19 cellular contexts compared by ENCODE assay signal in the genomic region with DNA sequence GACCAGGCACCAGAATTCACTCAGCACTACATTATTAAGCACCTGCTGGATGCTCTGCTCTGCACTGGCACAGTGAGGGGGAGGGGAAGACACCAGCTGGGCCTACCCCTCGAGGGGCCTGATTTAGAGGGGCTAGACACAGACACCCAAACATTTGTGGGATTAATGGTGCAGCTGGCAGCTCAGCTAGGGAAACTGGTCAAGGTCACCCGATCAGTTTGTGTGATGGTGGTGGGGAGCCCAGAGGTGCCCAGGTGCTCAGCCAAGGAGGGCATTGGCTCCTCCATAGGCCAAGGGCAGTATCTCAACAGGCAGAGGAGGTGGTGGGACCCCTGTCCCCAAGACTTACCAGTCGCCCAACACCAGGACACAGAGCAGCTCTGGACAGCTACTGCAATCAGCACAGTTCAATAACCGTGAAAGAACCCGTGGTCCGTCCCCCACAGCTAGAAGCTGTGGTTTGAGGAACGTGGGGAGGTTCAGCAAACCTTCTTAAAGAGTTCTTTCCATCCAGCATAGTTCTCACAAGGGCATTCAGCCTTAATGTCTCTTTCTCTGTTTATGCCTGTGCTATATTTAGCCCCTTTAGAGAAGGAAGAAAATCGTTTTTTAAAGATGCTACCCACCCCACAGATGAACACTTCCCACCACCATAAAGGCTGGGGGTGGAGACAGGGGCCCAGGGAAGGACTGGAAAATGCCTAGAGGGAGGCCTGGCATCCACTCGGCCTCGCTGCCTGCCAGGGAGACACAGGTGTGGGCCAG.
"Had no signal": no experiment of that assay in that cellular context is flagged by ENCODE, and none has a peak within 500 bp of the region (broad histone marks: within the 10 kb centered on the region; RNA-seq: fewer than 3 reads in every experiment).

No MANE protein-coding gene starts in this region.

- H3K9me3 ChIP-seq: adrenal gland, esophagus squamous epithelium, left ventricle myocardium inferior, psoas muscle, stomach, testis had no signal

- H3K36me3 ChIP-seq: adrenal gland, esophagus squamous epithelium, left ventricle myocardium inferior, neural progenitor cell, stomach had no signal

- H3K4me2 ChIP-seq: hepatocyte, neural progenitor cell had no signal

- H3K4me3 ChIP-seq: adrenal gland, esophagus squamous epithelium, hepatocyte, left ventricle myocardium inferior, neural progenitor cell, psoas muscle, stomach, testis had no signal

- H3K27me3 ChIP-seq: adrenal gland, hepatocyte, neural progenitor cell, testis had no signal

- H3K4me1 ChIP-seq: psoas muscle had no signal

- H3K9ac ChIP-seq: neural progenitor cell had no signal

- FAIRE-seq: astrocyte, small intestine had no signal

- ATAC-seq: activated CD4-positive, CD25-positive, alpha-beta regulatory T cell treated with anti-CD3 and anti-CD28 coated beads, Interleukin-2, amount 50 U/mL, for 24 hours; activated CD8-positive, alpha-beta T cell treated with anti-CD3 and anti-CD28 coated beads, Interleukin-2, amount 10 ng/mL, durations not matched to agents 7 days and 5 days; psoas muscle; right cardiac atrium had no signal

- DNase-seq: activated CD4-positive, alpha-beta T cell treated with anti-CD3 and anti-CD28 coated beads, Interleukin-2, amount 10 ng/mL, durations not matched to agents 7 days and 5 days; activated CD8-positive, alpha-beta T cell treated with anti-CD3 and anti-CD28 coated beads, Interleukin-2, amount 10 ng/mL, durations not matched to agents 7 days and 5 days; activated naive CD4-positive, alpha-beta T cell treated with anti-CD3 and anti-CD28 coated beads, Interleukin-2, amount 50 U/mL, for 16 hours; activated T-cell treated with anti-CD3 and anti-CD28 coated beads, Interleukin-2, amount 50 U/mL, for 24 hours; adrenal gland; dermis blood vessel endothelial cell; effector memory CD4-positive, alpha-beta T cell; esophagus squamous epithelium; left ventricle myocardium inferior; right cardiac atrium; small intestine; stimulated activated CD4-positive, alpha-beta T cell treated with anti-CD3 and anti-CD28 coated beads, Interleukin-4, amount 100 ng/mL, for 1 hour; stomach; testis had no signal

- H3K27ac ChIP-seq: adrenal gland, esophagus squamous epithelium, hepatocyte, left ventricle myocardium inferior, neural progenitor cell, psoas muscle, stomach, testis had no signal
